2 cellular contexts compared by ENCODE assay signal in the genomic region with DNA sequence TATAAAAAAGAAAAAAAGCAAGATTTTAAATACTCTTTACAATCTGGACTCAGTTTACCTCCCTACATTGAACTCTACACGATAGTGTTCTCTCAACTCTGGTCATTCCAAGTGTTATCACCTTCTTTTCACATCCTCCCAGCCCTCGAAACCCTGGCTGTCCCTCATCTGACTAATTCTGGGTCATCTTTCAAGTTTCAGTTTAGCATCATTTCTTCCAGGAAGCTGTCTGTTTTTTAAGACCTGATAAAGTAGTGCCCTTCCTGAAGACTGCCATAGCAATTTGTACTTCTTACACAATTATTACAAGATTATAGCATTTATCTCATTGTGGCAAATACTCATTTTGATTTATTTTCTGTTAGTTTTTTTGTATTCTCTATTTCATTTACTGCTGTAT.
TF ChIP-seq lines count a peak whose summit lies in the region.

No MANE protein-coding gene starts in this region.

TF ChIP-seq in SK-N-SH, 30 proteins besides CTCF, POLR2A, EP300 and RAD21 (continued from another document):
- TF ChIP-seq, protein P1, sequence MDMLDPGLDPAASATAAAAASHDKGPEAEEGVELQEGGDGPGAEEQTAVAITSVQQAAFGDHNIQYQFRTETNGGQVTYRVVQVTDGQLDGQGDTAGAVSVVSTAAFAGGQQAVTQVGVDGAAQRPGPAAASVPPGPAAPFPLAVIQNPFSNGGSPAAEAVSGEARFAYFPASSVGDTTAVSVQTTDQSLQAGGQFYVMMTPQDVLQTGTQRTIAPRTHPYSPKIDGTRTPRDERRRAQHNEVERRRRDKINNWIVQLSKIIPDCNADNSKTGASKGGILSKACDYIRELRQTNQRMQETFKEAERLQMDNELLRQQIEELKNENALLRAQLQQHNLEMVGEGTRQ (IDR thresholded peaks at IDR 0.05; ENCODE audit: borderline replicate concordance, low read depth, low read length), result no peak
- no peak for TF ChIP-seq POLR2AphosphoS5 (IDR thresholded peaks at IDR 0.05; ENCODE audit: low read depth, low read length)
- no peak for TF ChIP-seq FOXM1 (IDR thresholded peaks at IDR 0.05; ENCODE audit: low read depth)
- no peak for TF ChIP-seq YY1 (IDR thresholded peaks at IDR 0.05; ENCODE audit: low read depth)
- TF ChIP-seq JUND (IDR thresholded peaks at IDR 0.05), result no peak
- no peak for TF ChIP-seq RFX5 (IDR thresholded peaks at IDR 0.05; ENCODE audit: low read length)
- TF ChIP-seq, protein P2, sequence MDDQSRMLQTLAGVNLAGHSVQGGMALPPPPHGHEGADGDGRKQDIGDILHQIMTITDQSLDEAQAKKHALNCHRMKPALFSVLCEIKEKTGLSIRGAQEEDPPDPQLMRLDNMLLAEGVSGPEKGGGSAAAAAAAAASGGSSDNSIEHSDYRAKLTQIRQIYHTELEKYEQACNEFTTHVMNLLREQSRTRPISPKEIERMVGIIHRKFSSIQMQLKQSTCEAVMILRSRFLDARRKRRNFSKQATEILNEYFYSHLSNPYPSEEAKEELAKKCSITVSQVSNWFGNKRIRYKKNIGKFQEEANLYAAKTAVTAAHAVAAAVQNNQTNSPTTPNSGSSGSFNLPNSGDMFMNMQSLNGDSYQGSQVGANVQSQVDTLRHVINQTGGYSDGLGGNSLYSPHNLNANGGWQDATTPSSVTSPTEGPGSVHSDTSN (IDR thresholded peaks at IDR 0.05), result no peak
- no peak for TF ChIP-seq FOXJ3 (CRISPR knock-in tag; IDR thresholded peaks at IDR 0.05)
- no peak for TF ChIP-seq GATA2 (CRISPR knock-in tag; IDR thresholded peaks at IDR 0.05)
- TF ChIP-seq, protein P3, sequence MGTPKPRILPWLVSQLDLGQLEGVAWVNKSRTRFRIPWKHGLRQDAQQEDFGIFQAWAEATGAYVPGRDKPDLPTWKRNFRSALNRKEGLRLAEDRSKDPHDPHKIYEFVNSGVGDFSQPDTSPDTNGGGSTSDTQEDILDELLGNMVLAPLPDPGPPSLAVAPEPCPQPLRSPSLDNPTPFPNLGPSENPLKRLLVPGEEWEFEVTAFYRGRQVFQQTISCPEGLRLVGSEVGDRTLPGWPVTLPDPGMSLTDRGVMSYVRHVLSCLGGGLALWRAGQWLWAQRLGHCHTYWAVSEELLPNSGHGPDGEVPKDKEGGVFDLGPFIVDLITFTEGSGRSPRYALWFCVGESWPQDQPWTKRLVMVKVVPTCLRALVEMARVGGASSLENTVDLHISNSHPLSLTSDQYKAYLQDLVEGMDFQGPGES (IDR thresholded peaks at IDR 0.05; ENCODE audit: low read depth, low read length), result no peak
- TF ChIP-seq, protein P4, sequence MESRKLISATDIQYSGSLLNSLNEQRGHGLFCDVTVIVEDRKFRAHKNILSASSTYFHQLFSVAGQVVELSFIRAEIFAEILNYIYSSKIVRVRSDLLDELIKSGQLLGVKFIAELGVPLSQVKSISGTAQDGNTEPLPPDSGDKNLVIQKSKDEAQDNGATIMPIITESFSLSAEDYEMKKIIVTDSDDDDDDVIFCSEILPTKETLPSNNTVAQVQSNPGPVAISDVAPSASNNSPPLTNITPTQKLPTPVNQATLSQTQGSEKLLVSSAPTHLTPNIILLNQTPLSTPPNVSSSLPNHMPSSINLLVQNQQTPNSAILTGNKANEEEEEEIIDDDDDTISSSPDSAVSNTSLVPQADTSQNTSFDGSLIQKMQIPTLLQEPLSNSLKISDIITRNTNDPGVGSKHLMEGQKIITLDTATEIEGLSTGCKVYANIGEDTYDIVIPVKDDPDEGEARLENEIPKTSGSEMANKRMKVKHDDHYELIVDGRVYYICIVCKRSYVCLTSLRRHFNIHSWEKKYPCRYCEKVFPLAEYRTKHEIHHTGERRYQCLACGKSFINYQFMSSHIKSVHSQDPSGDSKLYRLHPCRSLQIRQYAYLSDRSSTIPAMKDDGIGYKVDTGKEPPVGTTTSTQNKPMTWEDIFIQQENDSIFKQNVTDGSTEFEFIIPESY (IDR thresholded peaks at IDR 0.05; ENCODE audit: borderline replicate concordance, low read depth), result no peak
- no peak for TF ChIP-seq MXI1 (IDR thresholded peaks at IDR 0.05; ENCODE audit: low read depth, low read length)

TF ChIP-seq in SK-N-SH treated with all-trans-retinoic acid at 6 μM for 48 hours, 23 proteins besides CTCF, POLR2A, EP300 and RAD21 (continued from another document):
- TF ChIP-seq CSDC2 (CRISPR knock-in tag; IDR thresholded peaks at IDR 0.05) (no peak), ZNF8 (CRISPR knock-in tag; IDR thresholded peaks at IDR 0.05) (no peak), ESRRG (CRISPR knock-in tag; IDR thresholded peaks at IDR 0.05) (no peak), RARB (CRISPR knock-in tag; IDR thresholded peaks at IDR 0.05) (no peak), GLIS3 (CRISPR knock-in tag; IDR thresholded peaks at IDR 0.05) (no peak), BACH2 (CRISPR knock-in tag; IDR thresholded peaks at IDR 0.05; ENCODE audit: borderline replicate concordance) (no peak), ZFP3 (CRISPR knock-in tag; IDR thresholded peaks at IDR 0.05) (no peak), ZNF565 (CRISPR knock-in tag; conservative IDR thresholded peaks at IDR 0.05; ENCODE audit: low read depth) (no peak), ZNF70 (CRISPR knock-in tag; IDR thresholded peaks at IDR 0.05) (no peak), PPARA (CRISPR knock-in tag; IDR thresholded peaks at IDR 0.05; ENCODE audit: borderline replicate concordance) (no peak), OSR1 (CRISPR knock-in tag; IDR thresholded peaks at IDR 0.05) (no peak)
- TF ChIP-seq, protein P5, sequence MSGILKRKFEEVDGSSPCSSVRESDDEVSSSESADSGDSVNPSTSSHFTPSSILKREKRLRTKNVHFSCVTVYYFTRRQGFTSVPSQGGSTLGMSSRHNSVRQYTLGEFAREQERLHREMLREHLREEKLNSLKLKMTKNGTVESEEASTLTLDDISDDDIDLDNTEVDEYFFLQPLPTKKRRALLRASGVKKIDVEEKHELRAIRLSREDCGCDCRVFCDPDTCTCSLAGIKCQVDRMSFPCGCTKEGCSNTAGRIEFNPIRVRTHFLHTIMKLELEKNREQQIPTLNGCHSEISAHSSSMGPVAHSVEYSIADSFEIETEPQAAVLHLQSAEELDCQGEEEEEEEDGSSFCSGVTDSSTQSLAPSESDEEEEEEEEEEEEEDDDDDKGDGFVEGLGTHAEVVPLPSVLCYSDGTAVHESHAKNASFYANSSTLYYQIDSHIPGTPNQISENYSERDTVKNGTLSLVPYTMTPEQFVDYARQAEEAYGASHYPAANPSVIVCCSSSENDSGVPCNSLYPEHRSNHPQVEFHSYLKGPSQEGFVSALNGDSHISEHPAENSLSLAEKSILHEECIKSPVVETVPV (CRISPR knock-in tag; IDR thresholded peaks at IDR 0.05), result no peak
- TF ChIP-seq, protein P6, sequence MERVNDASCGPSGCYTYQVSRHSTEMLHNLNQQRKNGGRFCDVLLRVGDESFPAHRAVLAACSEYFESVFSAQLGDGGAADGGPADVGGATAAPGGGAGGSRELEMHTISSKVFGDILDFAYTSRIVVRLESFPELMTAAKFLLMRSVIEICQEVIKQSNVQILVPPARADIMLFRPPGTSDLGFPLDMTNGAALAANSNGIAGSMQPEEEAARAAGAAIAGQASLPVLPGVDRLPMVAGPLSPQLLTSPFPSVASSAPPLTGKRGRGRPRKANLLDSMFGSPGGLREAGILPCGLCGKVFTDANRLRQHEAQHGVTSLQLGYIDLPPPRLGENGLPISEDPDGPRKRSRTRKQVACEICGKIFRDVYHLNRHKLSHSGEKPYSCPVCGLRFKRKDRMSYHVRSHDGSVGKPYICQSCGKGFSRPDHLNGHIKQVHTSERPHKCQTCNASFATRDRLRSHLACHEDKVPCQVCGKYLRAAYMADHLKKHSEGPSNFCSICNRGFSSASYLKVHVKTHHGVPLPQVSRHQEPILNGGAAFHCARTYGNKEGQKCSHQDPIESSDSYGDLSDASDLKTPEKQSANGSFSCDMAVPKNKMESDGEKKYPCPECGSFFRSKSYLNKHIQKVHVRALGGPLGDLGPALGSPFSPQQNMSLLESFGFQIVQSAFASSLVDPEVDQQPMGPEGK (CRISPR knock-in tag; IDR thresholded peaks at IDR 0.05; ENCODE audit: borderline replicate concordance), result no peak
